13 cellular contexts compared by ENCODE assay signal in the genomic region with DNA sequence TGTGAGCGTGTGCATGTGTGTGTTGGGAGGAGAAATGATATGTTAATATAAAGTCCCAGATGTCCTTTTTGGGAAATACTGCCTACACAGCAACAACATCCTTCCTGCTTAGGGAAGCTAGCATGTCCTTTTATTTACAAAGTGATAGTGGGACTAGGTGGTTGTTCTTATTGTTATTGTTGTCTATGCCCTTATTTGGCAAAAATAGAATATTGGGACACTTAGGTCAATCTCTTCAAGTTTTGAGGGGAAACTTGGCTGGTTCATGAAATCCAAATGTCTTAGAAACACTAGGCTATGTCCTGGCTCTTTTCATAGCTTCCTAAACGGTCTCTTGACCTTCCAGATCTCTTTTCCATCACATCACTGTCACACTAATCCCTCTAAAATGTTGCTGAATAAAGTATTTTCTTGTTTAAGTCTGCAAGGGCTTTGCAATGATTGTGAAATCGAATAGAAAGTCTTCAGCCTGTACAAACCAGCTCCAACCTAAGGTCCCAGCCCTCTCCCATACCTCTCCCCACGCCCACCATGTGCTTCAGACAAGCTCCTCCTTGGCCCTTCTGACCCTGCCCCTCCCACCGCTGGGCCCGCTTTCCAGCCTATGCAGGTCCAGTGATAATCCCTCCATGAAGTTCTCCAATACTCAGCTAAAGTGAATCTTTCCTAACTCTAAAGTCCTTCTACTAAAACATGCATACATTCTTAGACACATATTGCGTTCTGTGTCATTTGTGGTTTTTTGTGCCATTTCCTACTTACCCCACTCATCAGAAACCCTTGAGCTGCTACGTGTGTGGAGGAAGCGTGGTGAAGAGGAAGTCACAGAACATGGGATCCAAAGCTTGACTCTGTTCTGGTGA.
A peak's percentile ranks its signal among the peaks of the same experiment; 100 is the strongest.
DNase-seq lines count a peak whose midpoint lies in the region; ATAC-seq, FAIRE-seq and TF ChIP-seq lines count a peak whose summit lies in the region.
"Had no signal": no experiment of that assay in that cellular context is flagged by ENCODE, and none has a peak within 500 bp of the region (broad histone marks: within the 10 kb centered on the region; RNA-seq: fewer than 3 reads in every experiment).

No MANE protein-coding gene starts in this region.

- FAIRE-seq in GM12891 (lab: Jason Lieb, UNC), result peak; percentile 72

- no peak for TF ChIP-seq CTCF in natural killer cell (IDR thresholded peaks at IDR 0.05)

- peaks cover 55% of the 10 kb centered on the region for H3K4me1 Mint-ChIP-seq in activated T-helper 2 cell treated with anti-CD3 and anti-CD28 coated beads, Interferon-gamma antibody, Interleukin-2, Interleukin-4, amounts not matched to agents 10 μg/mL and 5 μg/mL and 100 μg/mL, durations not matched to agents 14 hours and 24 hours and 36 hours (ENCODE audit: low read depth)
- H3K4me1 Mint-ChIP-seq in natural killer cell, result peaks cover 6 to 7% of the 10 kb centered on the region in 2 donors

- no peaks in the 10 kb centered on the region for H3K27me3 Mint-ChIP-seq in activated T-helper 2 cell treated with anti-CD3 and anti-CD28 coated beads, Interferon-gamma antibody, Interleukin-2, Interleukin-4, amounts not matched to agents 10 μg/mL and 5 μg/mL and 100 μg/mL, durations not matched to agents 14 hours and 24 hours and 36 hours (ENCODE audit: low read depth)
- H3K27me3 Mint-ChIP-seq in natural killer cell (ENCODE audit: low read depth in 2 of 2), result no peaks in the 10 kb centered on the region
- H3K27me3 Mint-ChIP-seq: central memory CD8-positive, alpha-beta T cell had no signal

- no peaks in the 10 kb centered on the region for H3K36me3 Mint-ChIP-seq in activated T-helper 2 cell treated with anti-CD3 and anti-CD28 coated beads, Interferon-gamma antibody, Interleukin-2, Interleukin-4, amounts not matched to agents 10 μg/mL and 5 μg/mL and 100 μg/mL, durations not matched to agents 14 hours and 24 hours and 36 hours (ENCODE audit: low read depth)
- H3K36me3 Mint-ChIP-seq in natural killer cell, result no peaks in the 10 kb centered on the region
- H3K36me3 Mint-ChIP-seq: WTC11 had no signal

- no peaks in the 10 kb centered on the region for H3K9me3 Mint-ChIP-seq in activated T-helper 2 cell treated with anti-CD3 and anti-CD28 coated beads, Interferon-gamma antibody, Interleukin-2, Interleukin-4, amounts not matched to agents 10 μg/mL and 5 μg/mL and 100 μg/mL, durations not matched to agents 14 hours and 24 hours and 36 hours
- H3K9me3 Mint-ChIP-seq in natural killer cell, result no peaks in the 10 kb centered on the region
- H3K9me3 Mint-ChIP-seq: central memory CD8-positive, alpha-beta T cell; WTC11 had no signal

- ATAC-seq in natural killer cell, result peak in 2 of 3 donors; percentile 24 to 54
- ATAC-seq: Right ventricle myocardium inferior, WTC11 had no signal

- DNase-seq in GM12891 (ENCODE audit: insufficient read length, low spot score), result no peak
- peak; percentile 85 to 86 for DNase-seq in Kasumi-1 (lab: John Stamatoyannopoulos, UW)
- no peak for DNase-seq in activated T-helper 2 cell treated with anti-CD3 and anti-CD28 coated beads, Interferon-gamma antibody, Interleukin-2, Interleukin-4, amounts not matched to agents 10 μg/mL and 5 μg/mL and 100 μg/mL, durations not matched to agents 14 hours and 24 hours and 36 hours (ENCODE audit: low spot score)
- DNase-seq in natural killer cell, result no peak
- DNase-seq in UCSD-AML1 (lab: John Stamatoyannopoulos, UW; ENCODE audit: unreplicated experiment), result no peak
- DNase-seq in NCI-H748 treated with DMSO at 0.1 percent for 48 hours (lab: John Stamatoyannopoulos, UW), result no peak
- DNase-seq in HuH-7.5 (ENCODE audit: low spot score), result no peak
- DNase-seq: Calu3, NCI-H345, right cardiac atrium had no signal

- no peak for TF ChIP-seq POLR2A in GM12891 (IDR thresholded peaks at IDR 0.05; ENCODE audit: low read depth, low read length)

- H3K27ac Mint-ChIP-seq in activated T-helper 2 cell treated with anti-CD3 and anti-CD28 coated beads, Interferon-gamma antibody, Interleukin-2, Interleukin-4, amounts not matched to agents 10 μg/mL and 5 μg/mL and 100 μg/mL, durations not matched to agents 14 hours and 24 hours and 36 hours, result peak overlapping the region; percentile 23
- H3K27ac Mint-ChIP-seq in natural killer cell, result no peak overlapping the region
- H3K27ac Mint-ChIP-seq: WTC11 had no signal

- intact Hi-C loops in activated T-helper 2 cell treated with anti-CD3 and anti-CD28 coated beads, Interferon-gamma antibody, Interleukin-2, Interleukin-4, amounts not matched to agents 10 μg/mL and 5 μg/mL and 100 μg/mL, durations not matched to agents 14 hours and 24 hours and 36 hours (cut with micrococcal nuclease), result loop anchor here (1.0 to 10.0 kb wide), 3 partner anchors 125 to 341 kb away; no protein-coding TSS in a partner anchor
- intact Hi-C loops in natural killer cell (cut with micrococcal nuclease), result no loop called here

- H3K4me3 Mint-ChIP-seq in activated T-helper 2 cell treated with anti-CD3 and anti-CD28 coated beads, Interferon-gamma antibody, Interleukin-2, Interleukin-4, amounts not matched to agents 10 μg/mL and 5 μg/mL and 100 μg/mL, durations not matched to agents 14 hours and 24 hours and 36 hours (ENCODE audit: low read depth), result peak overlapping the region; percentile 41
- no peak overlapping the region for H3K4me3 Mint-ChIP-seq in natural killer cell
- H3K4me3 Mint-ChIP-seq: central memory CD8-positive, alpha-beta T cell; WTC11 had no signal

TF ChIP-seq in GM12891, 5 proteins besides CTCF, POLR2A, EP300 and RAD21:
- no peak for TF ChIP-seq POLR2AphosphoS5 (IDR thresholded peaks at IDR 0.05; ENCODE audit: low read depth, low read length)
- TF ChIP-seq SPI1 (IDR thresholded peaks at IDR 0.05; ENCODE audit: low read depth, low read length), result peak; percentile 68

Comparison
In these comparisons a context has a peak if more than half of its experiments do, and no peak if none do; other contexts are left out.
1. DNase-seq: peak in Kasumi-1 (2 of 2); none in GM12891 (single experiment), activated T-helper 2 cell treated with anti-CD3 and anti-CD28 coated beads, Interferon-gamma antibody, Interleukin-2, Interleukin-4, amounts not matched to agents 10 μg/mL and 5 μg/mL and 100 μg/mL, durations not matched to agents 14 hours and 24 hours and 36 hours (single experiment), natural killer cell (single experiment), UCSD-AML1 (single experiment), NCI-H748 treated with DMSO at 0.1 percent for 48 hours (single experiment) and HuH-7.5 (single experiment).